ENCODE assay signal across 1 cellular context in the genomic region with DNA sequence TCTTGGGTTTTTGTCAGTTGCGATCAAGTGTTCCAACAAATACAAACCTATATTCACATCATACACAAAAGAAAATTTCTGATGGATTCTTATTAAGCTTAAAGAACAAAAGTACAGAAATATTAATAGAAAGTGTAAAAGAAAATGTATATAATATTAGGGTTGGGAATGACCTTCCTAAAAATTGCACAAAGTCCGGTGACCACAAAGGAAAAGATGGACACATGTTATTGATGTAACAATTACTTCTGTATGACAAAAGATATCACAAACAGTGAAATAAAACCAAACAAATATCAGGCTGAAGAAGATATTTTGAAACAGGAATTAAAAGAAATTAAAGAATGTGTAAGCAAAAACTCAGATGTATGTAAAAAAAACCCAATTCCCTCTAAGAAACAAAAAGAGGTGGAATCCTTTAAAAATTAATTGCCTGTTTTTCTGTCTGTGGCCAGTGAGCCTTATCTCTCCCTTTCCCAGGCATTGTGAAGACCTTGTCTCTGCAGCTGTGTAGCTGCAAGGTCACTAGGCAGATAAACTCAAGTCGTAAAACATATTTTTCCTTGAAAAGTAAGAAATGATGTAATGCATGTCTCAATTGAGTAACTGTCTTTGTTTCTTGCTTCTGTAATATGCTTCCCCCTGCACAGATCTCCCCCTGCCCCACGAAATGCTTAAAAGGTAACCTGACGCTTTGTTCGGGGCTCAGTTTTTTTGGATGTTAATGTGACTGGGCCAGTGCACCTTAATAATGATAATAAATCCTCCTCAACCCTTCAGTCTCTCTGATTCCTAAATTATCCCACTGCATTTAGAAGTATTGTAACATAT.
TF ChIP-seq lines count a peak whose summit lies in the region.

No MANE protein-coding gene starts in this region.

TF ChIP-seq in K562, 482 proteins besides CTCF, POLR2A, EP300 and RAD21 (continued from another document):
- TF ChIP-seq, protein P1, sequence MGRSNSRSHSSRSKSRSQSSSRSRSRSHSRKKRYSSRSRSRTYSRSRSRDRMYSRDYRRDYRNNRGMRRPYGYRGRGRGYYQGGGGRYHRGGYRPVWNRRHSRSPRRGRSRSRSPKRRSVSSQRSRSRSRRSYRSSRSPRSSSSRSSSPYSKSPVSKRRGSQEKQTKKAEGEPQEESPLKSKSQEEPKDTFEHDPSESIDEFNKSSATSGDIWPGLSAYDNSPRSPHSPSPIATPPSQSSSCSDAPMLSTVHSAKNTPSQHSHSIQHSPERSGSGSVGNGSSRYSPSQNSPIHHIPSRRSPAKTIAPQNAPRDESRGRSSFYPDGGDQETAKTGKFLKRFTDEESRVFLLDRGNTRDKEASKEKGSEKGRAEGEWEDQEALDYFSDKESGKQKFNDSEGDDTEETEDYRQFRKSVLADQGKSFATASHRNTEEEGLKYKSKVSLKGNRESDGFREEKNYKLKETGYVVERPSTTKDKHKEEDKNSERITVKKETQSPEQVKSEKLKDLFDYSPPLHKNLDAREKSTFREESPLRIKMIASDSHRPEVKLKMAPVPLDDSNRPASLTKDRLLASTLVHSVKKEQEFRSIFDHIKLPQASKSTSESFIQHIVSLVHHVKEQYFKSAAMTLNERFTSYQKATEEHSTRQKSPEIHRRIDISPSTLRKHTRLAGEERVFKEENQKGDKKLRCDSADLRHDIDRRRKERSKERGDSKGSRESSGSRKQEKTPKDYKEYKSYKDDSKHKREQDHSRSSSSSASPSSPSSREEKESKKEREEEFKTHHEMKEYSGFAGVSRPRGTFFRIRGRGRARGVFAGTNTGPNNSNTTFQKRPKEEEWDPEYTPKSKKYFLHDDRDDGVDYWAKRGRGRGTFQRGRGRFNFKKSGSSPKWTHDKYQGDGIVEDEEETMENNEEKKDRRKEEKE (IDR thresholded peaks at IDR 0.05; ENCODE audit: borderline replicate concordance in 1 of 2, control insufficient read depth in 1 of 2, low read depth in 2 of 2, low read length in 1 of 2): no peak
- TF ChIP-seq LARP7 (IDR thresholded peaks at IDR 0.05) (no peak; the same call in 1 of the 2 replicates), PHF21A (IDR thresholded peaks at IDR 0.05; ENCODE audit: borderline replicate concordance, low read depth) (no peak), ZNF217 (CRISPR knock-in tag; IDR thresholded peaks at IDR 0.05) (no peak), ADNP (tag; IDR thresholded peaks at IDR 0.05) (no peak; the same call in 1 of the 2 replicates), ATF7 (IDR thresholded peaks at IDR 0.05) (peak; percentile 98), CAMTA2 (CRISPR knock-in tag; conservative IDR thresholded peaks at IDR 0.05) (no peak), MXI1 (IDR thresholded peaks at IDR 0.05; ENCODE audit: low read depth, low read length) (no peak), PML (IDR thresholded peaks at IDR 0.05; ENCODE audit: low read length) (peak; percentile 92), HOXB6 (CRISPR knock-in tag; IDR thresholded peaks at IDR 0.05; ENCODE audit: borderline replicate concordance) (no peak)
- TF ChIP-seq, protein P2, sequence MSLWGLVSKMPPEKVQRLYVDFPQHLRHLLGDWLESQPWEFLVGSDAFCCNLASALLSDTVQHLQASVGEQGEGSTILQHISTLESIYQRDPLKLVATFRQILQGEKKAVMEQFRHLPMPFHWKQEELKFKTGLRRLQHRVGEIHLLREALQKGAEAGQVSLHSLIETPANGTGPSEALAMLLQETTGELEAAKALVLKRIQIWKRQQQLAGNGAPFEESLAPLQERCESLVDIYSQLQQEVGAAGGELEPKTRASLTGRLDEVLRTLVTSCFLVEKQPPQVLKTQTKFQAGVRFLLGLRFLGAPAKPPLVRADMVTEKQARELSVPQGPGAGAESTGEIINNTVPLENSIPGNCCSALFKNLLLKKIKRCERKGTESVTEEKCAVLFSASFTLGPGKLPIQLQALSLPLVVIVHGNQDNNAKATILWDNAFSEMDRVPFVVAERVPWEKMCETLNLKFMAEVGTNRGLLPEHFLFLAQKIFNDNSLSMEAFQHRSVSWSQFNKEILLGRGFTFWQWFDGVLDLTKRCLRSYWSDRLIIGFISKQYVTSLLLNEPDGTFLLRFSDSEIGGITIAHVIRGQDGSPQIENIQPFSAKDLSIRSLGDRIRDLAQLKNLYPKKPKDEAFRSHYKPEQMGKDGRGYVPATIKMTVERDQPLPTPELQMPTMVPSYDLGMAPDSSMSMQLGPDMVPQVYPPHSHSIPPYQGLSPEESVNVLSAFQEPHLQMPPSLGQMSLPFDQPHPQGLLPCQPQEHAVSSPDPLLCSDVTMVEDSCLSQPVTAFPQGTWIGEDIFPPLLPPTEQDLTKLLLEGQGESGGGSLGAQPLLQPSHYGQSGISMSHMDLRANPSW (CRISPR knock-in tag; IDR thresholded peaks at IDR 0.05): no peak
- TF ChIP-seq, protein P3, sequence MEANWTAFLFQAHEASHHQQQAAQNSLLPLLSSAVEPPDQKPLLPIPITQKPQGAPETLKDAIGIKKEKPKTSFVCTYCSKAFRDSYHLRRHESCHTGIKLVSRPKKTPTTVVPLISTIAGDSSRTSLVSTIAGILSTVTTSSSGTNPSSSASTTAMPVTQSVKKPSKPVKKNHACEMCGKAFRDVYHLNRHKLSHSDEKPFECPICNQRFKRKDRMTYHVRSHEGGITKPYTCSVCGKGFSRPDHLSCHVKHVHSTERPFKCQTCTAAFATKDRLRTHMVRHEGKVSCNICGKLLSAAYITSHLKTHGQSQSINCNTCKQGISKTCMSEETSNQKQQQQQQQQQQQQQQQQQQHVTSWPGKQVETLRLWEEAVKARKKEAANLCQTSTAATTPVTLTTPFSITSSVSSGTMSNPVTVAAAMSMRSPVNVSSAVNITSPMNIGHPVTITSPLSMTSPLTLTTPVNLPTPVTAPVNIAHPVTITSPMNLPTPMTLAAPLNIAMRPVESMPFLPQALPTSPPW (CRISPR knock-in tag; IDR thresholded peaks at IDR 0.05): peak; percentile 70
- TF ChIP-seq, protein P4, sequence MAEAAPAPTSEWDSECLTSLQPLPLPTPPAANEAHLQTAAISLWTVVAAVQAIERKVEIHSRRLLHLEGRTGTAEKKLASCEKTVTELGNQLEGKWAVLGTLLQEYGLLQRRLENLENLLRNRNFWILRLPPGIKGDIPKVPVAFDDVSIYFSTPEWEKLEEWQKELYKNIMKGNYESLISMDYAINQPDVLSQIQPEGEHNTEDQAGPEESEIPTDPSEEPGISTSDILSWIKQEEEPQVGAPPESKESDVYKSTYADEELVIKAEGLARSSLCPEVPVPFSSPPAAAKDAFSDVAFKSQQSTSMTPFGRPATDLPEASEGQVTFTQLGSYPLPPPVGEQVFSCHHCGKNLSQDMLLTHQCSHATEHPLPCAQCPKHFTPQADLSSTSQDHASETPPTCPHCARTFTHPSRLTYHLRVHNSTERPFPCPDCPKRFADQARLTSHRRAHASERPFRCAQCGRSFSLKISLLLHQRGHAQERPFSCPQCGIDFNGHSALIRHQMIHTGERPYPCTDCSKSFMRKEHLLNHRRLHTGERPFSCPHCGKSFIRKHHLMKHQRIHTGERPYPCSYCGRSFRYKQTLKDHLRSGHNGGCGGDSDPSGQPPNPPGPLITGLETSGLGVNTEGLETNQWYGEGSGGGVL (CRISPR knock-in tag; IDR thresholded peaks at IDR 0.05): no peak
- TF ChIP-seq, protein P5, sequence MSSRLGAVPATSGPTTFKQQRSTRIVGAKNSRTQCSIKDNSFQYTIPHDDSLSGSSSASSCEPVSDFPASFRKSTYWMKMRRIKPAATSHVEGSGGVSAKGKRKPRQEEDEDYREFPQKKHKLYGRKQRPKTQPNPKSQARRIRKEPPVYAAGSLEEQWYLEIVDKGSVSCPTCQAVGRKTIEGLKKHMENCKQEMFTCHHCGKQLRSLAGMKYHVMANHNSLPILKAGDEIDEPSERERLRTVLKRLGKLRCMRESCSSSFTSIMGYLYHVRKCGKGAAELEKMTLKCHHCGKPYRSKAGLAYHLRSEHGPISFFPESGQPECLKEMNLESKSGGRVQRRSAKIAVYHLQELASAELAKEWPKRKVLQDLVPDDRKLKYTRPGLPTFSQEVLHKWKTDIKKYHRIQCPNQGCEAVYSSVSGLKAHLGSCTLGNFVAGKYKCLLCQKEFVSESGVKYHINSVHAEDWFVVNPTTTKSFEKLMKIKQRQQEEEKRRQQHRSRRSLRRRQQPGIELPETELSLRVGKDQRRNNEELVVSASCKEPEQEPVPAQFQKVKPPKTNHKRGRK (tag; IDR thresholded peaks at IDR 0.05): 0 out of 2 replicates have a peak, but pooled peaks have one; percentile 17
- TF ChIP-seq, protein P6, sequence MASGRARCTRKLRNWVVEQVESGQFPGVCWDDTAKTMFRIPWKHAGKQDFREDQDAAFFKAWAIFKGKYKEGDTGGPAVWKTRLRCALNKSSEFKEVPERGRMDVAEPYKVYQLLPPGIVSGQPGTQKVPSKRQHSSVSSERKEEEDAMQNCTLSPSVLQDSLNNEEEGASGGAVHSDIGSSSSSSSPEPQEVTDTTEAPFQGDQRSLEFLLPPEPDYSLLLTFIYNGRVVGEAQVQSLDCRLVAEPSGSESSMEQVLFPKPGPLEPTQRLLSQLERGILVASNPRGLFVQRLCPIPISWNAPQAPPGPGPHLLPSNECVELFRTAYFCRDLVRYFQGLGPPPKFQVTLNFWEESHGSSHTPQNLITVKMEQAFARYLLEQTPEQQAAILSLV (tag; IDR thresholded peaks at IDR 0.05): peak; percentile 63
- TF ChIP-seq, protein P7, sequence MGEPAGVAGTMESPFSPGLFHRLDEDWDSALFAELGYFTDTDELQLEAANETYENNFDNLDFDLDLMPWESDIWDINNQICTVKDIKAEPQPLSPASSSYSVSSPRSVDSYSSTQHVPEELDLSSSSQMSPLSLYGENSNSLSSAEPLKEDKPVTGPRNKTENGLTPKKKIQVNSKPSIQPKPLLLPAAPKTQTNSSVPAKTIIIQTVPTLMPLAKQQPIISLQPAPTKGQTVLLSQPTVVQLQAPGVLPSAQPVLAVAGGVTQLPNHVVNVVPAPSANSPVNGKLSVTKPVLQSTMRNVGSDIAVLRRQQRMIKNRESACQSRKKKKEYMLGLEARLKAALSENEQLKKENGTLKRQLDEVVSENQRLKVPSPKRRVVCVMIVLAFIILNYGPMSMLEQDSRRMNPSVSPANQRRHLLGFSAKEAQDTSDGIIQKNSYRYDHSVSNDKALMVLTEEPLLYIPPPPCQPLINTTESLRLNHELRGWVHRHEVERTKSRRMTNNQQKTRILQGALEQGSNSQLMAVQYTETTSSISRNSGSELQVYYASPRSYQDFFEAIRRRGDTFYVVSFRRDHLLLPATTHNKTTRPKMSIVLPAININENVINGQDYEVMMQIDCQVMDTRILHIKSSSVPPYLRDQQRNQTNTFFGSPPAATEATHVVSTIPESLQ (CRISPR knock-in tag; IDR thresholded peaks at IDR 0.05): no peak
